ENCODE assay signal across 1 cellular context in the genomic region with DNA sequence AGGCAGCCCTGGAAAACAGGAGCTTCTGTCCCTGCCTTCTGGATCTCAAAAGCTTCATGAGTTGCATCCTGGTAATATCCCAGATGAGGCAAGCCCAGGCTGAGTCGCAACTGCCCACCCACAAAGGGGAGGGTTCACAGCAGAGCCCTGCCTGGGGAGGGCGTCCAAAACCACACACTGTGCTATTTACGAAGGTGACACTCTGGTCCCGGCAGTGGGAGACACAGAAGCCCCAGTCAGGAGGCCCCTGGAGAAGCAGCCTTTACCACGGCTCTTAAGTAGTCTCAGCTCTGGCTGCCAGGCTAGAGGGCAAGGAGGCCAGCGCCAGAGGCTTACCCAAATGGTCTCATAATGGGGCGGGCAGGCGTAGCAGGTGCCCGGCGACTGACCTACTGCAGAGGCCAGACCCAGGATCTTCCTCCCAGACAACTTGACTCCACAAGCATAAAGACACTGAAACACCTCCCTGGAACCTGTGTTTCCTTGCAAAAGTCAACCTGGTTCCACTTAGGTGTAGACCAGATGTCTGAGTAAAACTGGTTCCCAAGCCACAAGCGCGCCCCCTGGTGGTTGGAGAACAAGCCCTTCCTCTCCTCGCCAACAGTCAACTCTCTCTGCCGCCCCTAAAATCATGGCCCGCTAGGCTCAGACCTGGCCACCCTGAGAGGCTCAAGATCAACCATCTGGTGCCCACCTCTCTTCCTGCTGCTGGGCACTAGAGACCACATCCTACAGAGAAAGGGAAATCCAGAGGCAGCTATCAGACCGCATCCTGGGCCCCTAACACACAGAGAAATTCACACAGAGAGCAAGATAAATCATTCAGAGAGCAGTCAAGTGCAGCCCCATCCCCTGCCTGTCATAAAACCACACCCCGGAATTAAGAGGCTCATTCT.
A peak's percentile ranks its signal among the peaks of the same experiment; 100 is the strongest.
TF ChIP-seq lines count a peak whose summit lies in the region.

No MANE protein-coding gene starts in this region.

TF ChIP-seq in HepG2, 621 proteins besides CTCF, POLR2A, EP300 and RAD21 (continued from another document and continues in another):
- TF ChIP-seq, protein P1, sequence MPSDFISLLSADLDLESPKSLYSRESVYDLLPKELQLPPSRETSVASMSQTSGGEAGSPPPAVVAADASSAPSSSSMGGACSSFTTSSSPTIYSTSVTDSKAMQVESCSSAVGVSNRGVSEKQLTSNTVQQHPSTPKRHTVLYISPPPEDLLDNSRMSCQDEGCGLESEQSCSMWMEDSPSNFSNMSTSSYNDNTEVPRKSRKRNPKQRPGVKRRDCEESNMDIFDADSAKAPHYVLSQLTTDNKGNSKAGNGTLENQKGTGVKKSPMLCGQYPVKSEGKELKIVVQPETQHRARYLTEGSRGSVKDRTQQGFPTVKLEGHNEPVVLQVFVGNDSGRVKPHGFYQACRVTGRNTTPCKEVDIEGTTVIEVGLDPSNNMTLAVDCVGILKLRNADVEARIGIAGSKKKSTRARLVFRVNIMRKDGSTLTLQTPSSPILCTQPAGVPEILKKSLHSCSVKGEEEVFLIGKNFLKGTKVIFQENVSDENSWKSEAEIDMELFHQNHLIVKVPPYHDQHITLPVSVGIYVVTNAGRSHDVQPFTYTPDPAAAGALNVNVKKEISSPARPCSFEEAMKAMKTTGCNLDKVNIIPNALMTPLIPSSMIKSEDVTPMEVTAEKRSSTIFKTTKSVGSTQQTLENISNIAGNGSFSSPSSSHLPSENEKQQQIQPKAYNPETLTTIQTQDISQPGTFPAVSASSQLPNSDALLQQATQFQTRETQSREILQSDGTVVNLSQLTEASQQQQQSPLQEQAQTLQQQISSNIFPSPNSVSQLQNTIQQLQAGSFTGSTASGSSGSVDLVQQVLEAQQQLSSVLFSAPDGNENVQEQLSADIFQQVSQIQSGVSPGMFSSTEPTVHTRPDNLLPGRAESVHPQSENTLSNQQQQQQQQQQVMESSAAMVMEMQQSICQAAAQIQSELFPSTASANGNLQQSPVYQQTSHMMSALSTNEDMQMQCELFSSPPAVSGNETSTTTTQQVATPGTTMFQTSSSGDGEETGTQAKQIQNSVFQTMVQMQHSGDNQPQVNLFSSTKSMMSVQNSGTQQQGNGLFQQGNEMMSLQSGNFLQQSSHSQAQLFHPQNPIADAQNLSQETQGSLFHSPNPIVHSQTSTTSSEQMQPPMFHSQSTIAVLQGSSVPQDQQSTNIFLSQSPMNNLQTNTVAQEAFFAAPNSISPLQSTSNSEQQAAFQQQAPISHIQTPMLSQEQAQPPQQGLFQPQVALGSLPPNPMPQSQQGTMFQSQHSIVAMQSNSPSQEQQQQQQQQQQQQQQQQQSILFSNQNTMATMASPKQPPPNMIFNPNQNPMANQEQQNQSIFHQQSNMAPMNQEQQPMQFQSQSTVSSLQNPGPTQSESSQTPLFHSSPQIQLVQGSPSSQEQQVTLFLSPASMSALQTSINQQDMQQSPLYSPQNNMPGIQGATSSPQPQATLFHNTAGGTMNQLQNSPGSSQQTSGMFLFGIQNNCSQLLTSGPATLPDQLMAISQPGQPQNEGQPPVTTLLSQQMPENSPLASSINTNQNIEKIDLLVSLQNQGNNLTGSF (CRISPR knock-in tag; IDR thresholded peaks at IDR 0.05) = 0 out of 2 replicates have a peak, but pooled peaks have one; percentile 15
- TF ChIP-seq, protein P2, sequence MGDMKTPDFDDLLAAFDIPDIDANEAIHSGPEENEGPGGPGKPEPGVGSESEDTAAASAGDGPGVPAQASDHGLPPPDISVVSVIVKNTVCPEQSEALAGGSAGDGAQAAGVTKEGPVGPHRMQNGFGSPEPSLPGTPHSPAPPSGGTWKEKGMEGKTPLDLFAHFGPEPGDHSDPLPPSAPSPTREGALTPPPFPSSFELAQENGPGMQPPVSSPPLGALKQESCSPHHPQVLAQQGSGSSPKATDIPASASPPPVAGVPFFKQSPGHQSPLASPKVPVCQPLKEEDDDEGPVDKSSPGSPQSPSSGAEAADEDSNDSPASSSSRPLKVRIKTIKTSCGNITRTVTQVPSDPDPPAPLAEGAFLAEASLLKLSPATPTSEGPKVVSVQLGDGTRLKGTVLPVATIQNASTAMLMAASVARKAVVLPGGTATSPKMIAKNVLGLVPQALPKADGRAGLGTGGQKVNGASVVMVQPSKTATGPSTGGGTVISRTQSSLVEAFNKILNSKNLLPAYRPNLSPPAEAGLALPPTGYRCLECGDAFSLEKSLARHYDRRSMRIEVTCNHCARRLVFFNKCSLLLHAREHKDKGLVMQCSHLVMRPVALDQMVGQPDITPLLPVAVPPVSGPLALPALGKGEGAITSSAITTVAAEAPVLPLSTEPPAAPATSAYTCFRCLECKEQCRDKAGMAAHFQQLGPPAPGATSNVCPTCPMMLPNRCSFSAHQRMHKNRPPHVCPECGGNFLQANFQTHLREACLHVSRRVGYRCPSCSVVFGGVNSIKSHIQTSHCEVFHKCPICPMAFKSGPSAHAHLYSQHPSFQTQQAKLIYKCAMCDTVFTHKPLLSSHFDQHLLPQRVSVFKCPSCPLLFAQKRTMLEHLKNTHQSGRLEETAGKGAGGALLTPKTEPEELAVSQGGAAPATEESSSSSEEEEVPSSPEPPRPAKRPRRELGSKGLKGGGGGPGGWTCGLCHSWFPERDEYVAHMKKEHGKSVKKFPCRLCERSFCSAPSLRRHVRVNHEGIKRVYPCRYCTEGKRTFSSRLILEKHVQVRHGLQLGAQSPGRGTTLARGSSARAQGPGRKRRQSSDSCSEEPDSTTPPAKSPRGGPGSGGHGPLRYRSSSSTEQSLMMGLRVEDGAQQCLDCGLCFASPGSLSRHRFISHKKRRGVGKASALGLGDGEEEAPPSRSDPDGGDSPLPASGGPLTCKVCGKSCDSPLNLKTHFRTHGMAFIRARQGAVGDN (CRISPR knock-in tag; IDR thresholded peaks at IDR 0.05) = peak; percentile 72
- TF ChIP-seq, protein P3, sequence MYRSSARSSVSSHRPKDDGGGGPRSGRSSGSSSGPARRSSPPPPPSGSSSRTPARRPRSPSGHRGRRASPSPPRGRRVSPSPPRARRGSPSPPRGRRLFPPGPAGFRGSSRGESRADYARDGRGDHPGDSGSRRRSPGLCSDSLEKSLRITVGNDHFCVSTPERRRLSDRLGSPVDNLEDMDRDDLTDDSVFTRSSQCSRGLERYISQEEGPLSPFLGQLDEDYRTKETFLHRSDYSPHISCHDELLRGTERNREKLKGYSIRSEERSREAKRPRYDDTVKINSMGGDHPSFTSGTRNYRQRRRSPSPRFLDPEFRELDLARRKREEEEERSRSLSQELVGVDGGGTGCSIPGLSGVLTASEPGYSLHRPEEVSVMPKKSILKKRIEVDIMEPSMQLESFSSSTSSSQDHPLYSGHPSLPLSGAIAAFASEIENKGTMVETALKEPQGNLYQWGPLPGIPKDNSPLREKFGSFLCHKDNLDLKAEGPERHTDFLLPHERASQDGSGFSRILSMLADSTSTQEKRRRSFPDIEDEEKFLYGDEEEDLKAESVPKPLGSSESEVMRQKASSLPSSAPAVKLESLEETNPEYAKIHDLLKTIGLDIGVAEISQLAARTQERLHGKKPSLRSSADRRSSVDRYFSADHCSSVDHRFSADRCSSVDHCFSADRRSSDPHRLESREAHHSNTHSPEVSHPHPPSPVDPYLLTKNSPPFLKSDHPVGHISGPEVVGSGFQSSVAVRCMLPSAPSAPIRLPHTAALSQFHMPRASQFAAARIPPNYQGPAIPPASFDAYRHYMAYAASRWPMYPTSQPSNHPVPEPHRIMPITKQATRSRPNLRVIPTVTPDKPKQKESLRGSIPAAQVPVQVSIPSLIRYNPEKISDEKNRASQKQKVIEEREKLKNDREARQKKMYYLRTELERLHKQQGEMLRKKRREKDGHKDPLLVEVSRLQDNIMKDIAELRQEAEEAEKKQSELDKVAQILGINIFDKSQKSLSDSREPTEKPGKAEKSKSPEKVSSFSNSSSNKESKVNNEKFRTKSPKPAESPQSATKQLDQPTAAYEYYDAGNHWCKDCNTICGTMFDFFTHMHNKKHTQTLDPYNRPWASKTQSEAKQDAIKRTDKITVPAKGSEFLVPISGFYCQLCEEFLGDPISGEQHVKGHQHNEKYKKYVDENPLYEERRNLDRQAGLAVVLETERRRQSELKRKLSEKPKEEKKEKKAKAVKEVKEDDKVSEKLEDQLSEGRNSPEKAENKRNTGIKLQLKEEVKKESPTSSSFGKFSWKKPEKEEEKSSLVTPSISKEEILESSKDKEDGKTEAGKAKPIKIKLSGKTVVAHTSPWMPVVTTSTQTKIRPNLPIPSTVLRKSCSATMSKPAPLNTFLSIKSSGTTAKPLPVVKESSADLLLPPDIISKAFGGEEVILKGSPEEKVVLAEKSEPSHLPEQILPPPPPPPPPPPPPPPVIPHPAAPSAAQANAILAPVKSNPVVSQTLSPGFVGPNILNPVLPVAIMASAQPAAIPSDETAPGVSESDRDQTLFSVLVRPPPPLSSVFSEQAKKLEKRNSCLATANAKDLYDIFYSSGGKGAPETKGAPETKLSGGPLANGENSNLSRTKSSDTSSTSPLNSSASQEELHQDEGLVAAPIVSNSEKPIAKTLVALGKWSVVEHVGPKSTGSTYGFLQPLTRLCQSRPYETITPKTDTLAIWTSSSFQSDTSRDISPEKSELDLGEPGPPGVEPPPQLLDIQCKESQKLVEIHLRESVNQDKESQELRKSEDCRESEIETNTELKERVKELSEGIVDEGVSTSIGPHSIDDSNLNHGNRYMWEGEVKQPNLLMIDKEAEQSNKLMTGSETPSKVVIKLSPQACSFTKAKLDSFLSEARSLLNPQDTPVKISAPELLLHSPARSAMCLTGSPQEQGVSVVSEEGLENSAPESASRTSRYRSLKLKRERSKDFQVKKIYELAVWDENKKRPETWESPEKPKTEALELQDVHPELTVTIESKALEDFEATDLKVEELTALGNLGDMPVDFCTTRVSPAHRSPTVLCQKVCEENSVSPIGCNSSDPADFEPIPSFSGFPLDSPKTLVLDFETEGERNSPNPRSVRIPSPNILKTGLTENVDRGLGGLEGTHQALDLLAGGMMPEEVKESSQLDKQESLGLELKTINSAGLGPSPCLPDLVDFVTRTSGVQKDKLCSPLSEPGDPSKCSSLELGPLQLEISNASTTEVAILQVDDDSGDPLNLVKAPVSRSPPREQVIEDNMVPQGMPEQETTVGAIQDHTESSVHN (CRISPR knock-in tag; IDR thresholded peaks at IDR 0.05) = peak; percentile 62; the same call in 1 of the 2 replicates
- TF ChIP-seq, protein P4, sequence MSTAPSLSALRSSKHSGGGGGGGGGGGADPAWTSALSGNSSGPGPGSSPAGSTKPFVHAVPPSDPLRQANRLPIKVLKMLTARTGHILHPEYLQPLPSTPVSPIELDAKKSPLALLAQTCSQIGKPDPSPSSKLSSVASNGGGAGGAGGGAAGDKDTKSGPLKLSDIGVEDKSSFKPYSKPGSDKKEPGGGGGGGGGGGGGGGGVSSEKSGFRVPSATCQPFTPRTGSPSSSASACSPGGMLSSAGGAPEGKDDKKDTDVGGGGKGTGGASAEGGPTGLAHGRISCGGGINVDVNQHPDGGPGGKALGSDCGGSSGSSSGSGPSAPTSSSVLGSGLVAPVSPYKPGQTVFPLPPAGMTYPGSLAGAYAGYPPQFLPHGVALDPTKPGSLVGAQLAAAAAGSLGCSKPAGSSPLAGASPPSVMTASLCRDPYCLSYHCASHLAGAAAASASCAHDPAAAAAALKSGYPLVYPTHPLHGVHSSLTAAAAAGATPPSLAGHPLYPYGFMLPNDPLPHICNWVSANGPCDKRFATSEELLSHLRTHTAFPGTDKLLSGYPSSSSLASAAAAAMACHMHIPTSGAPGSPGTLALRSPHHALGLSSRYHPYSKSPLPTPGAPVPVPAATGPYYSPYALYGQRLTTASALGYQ (CRISPR knock-in tag; IDR thresholded peaks at IDR 0.05) = no peak
- TF ChIP-seq GATAD2A (CRISPR knock-in tag; IDR thresholded peaks at IDR 0.05) = 0 out of 2 replicates have a peak, but pooled peaks have one; percentile 19
- TF ChIP-seq, protein P5, sequence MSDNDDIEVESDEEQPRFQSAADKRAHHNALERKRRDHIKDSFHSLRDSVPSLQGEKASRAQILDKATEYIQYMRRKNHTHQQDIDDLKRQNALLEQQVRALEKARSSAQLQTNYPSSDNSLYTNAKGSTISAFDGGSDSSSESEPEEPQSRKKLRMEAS (IDR thresholded peaks at IDR 0.05) = no peak; the same call in 1 of the 2 replicates
- TF ChIP-seq NFKBIZ (CRISPR knock-in tag; IDR thresholded peaks at IDR 0.05) = no peak
- TF ChIP-seq, protein P6, sequence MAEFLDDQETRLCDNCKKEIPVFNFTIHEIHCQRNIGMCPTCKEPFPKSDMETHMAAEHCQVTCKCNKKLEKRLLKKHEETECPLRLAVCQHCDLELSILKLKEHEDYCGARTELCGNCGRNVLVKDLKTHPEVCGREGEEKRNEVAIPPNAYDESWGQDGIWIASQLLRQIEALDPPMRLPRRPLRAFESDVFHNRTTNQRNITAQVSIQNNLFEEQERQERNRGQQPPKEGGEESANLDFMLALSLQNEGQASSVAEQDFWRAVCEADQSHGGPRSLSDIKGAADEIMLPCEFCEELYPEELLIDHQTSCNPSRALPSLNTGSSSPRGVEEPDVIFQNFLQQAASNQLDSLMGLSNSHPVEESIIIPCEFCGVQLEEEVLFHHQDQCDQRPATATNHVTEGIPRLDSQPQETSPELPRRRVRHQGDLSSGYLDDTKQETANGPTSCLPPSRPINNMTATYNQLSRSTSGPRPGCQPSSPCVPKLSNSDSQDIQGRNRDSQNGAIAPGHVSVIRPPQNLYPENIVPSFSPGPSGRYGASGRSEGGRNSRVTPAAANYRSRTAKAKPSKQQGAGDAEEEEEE (CRISPR knock-in tag; IDR thresholded peaks at IDR 0.05; ENCODE audit: borderline replicate concordance) = 0 out of 2 replicates have a peak, but pooled peaks have one; percentile 26
- no peak for TF ChIP-seq SRSF1 (optimal IDR thresholded peaks at IDR 0.05; ENCODE audit: low read depth, low read length)
- 0 out of 2 replicates have a peak, but pooled peaks have one; percentile 27 for TF ChIP-seq SRY (CRISPR knock-in tag; IDR thresholded peaks at IDR 0.05)
- TF ChIP-seq, protein P7, sequence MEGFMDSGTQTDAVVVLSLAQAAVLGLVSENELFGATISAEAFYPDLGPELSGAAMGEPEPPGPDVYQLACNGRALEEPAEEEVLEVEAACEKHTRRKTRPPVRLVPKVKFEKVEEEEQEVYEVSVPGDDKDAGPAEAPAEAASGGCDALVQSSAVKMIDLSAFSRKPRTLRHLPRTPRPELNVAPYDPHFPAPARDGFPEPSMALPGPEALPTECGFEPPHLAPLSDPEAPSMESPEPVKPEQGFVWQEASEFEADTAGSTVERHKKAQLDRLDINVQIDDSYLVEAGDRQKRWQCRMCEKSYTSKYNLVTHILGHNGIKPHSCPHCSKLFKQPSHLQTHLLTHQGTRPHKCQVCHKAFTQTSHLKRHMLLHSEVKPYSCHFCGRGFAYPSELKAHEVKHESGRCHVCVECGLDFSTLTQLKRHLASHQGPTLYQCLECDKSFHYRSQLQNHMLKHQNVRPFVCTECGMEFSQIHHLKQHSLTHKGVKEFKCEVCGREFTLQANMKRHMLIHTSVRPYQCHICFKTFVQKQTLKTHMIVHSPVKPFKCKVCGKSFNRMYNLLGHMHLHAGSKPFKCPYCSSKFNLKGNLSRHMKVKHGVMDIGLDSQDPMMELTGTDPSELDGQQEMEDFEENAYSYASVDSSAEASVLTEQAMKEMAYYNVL (CRISPR knock-in tag; IDR thresholded peaks at IDR 0.05; ENCODE audit: borderline replicate concordance) = no peak
- no peak for TF ChIP-seq NPAS2 (CRISPR knock-in tag; IDR thresholded peaks at IDR 0.05; ENCODE audit: borderline replicate concordance)
- TF ChIP-seq, protein P8, sequence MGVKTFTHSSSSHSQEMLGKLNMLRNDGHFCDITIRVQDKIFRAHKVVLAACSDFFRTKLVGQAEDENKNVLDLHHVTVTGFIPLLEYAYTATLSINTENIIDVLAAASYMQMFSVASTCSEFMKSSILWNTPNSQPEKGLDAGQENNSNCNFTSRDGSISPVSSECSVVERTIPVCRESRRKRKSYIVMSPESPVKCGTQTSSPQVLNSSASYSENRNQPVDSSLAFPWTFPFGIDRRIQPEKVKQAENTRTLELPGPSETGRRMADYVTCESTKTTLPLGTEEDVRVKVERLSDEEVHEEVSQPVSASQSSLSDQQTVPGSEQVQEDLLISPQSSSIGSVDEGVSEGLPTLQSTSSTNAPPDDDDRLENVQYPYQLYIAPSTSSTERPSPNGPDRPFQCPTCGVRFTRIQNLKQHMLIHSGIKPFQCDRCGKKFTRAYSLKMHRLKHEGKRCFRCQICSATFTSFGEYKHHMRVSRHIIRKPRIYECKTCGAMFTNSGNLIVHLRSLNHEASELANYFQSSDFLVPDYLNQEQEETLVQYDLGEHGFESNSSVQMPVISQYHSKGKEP (CRISPR knock-in tag; IDR thresholded peaks at IDR 0.05) = no peak
